1 cellular context compared by ENCODE assay signal in the genomic region with DNA sequence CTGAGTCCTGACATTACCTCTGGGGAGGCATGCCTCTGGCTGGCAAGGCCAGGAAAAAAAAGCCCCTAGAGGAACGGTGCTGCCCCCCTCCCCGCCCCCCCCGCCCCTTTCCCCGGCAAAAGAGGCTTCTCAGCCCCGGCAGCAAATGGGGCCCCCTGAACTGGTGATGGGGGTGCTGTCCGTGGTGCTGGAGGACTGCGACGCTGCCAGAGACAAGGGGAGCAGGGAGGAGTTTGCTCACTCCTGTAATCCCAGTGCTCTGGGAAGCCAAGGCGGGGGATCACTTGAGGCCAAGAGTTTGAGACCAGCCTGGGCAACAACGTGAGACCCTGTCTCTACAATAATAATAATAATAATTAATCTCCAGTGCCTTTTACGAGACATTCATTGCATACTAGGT.
TF ChIP-seq lines count a peak whose summit lies in the region.

No MANE protein-coding gene starts in this region.

TF ChIP-seq in HepG2, 621 proteins besides CTCF, POLR2A, EP300 and RAD21 (continued from another document):
- TF ChIP-seq REST (IDR thresholded peaks at IDR 0.05; ENCODE audit: borderline replicate concordance in 1 of 2, low read depth in 1 of 2, low read length in 2 of 2) (peak; percentile 78 to 95), ZBTB33 (CRISPR knock-in tag; IDR thresholded peaks at IDR 0.05) (no peak), RBM22 (optimal IDR thresholded peaks at IDR 0.05; ENCODE audit: low read length) (no peak), RFX1 (IDR thresholded peaks at IDR 0.05) (no peak), IRX3 (CRISPR knock-in tag; IDR thresholded peaks at IDR 0.05; ENCODE audit: borderline replicate concordance, low read depth) (no peak), SMC3 (IDR thresholded peaks at IDR 0.05; ENCODE audit: low read length) (no peak), SOX5 (CRISPR knock-in tag; IDR thresholded peaks at IDR 0.05; ENCODE audit: borderline replicate concordance) (no peak), ZBTB14 (CRISPR knock-in tag; IDR thresholded peaks at IDR 0.05) (no peak), ZFP62 (CRISPR knock-in tag; IDR thresholded peaks at IDR 0.05) (no peak), ZBTB21 (CRISPR knock-in tag; IDR thresholded peaks at IDR 0.05) (no peak; the same call in 1 of the 2 replicates), ZMYM3 (CRISPR knock-in tag; IDR thresholded peaks at IDR 0.05) (no peak), ZSCAN25 (CRISPR knock-in tag; IDR thresholded peaks at IDR 0.05) (peak; percentile 35; the same call in 1 of the 2 replicates), ZNF138 (CRISPR knock-in tag; IDR thresholded peaks at IDR 0.05; ENCODE audit: low read depth) (no peak), ZNF557 (CRISPR knock-in tag; IDR thresholded peaks at IDR 0.05) (peak; percentile 72; the same call in 1 of the 2 replicates), ZFYVE20 (CRISPR knock-in tag; IDR thresholded peaks at IDR 0.05; ENCODE audit: borderline replicate concordance, low read depth) (no peak), CAMTA2 (CRISPR knock-in tag; IDR thresholded peaks at IDR 0.05; ENCODE audit: borderline replicate concordance) (no peak), ZNF34 (CRISPR knock-in tag; IDR thresholded peaks at IDR 0.05; ENCODE audit: borderline replicate concordance) (no peak), ZNF331 (CRISPR knock-in tag; IDR thresholded peaks at IDR 0.05) (peak; percentile 79), SP2 (CRISPR knock-in tag; IDR thresholded peaks at IDR 0.05) (no peak), NFE2L1 (CRISPR knock-in tag; IDR thresholded peaks at IDR 0.05; ENCODE audit: borderline replicate concordance) (no peak), HOXA9 (CRISPR knock-in tag; IDR thresholded peaks at IDR 0.05; ENCODE audit: borderline replicate concordance) (no peak), ZNF3 (CRISPR knock-in tag; IDR thresholded peaks at IDR 0.05) (no peak), ZNF788 (CRISPR knock-in tag; IDR thresholded peaks at IDR 0.05; ENCODE audit: borderline replicate concordance) (no peak), CHD2 (IDR thresholded peaks at IDR 0.05; ENCODE audit: low read depth, low read length) (no peak), JUND (CRISPR knock-in tag; IDR thresholded peaks at IDR 0.05) (no peak)
- TF ChIP-seq, protein P1, sequence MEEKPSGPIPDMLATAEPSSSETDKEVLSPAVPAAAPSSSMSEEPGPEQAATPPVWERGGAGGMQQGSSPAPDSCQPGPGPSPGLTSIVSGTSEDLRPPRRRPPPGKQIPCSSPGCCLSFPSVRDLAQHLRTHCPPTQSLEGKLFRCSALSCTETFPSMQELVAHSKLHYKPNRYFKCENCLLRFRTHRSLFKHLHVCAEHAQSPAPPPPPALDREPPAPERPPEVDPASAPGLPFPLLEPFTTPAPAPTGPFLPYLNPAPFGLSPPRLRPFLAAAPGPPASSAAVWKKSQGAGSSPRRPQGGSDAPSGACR (CRISPR knock-in tag; IDR thresholded peaks at IDR 0.05), result no peak
- TF ChIP-seq, protein P2, sequence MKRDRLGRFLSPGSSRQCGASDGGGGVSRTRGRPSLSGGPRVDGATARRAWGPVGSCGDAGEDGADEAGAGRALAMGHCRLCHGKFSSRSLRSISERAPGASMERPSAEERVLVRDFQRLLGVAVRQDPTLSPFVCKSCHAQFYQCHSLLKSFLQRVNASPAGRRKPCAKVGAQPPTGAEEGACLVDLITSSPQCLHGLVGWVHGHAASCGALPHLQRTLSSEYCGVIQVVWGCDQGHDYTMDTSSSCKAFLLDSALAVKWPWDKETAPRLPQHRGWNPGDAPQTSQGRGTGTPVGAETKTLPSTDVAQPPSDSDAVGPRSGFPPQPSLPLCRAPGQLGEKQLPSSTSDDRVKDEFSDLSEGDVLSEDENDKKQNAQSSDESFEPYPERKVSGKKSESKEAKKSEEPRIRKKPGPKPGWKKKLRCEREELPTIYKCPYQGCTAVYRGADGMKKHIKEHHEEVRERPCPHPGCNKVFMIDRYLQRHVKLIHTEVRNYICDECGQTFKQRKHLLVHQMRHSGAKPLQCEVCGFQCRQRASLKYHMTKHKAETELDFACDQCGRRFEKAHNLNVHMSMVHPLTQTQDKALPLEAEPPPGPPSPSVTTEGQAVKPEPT (CRISPR knock-in tag; IDR thresholded peaks at IDR 0.05; ENCODE audit: low read depth), result no peak
- TF ChIP-seq, protein P3, sequence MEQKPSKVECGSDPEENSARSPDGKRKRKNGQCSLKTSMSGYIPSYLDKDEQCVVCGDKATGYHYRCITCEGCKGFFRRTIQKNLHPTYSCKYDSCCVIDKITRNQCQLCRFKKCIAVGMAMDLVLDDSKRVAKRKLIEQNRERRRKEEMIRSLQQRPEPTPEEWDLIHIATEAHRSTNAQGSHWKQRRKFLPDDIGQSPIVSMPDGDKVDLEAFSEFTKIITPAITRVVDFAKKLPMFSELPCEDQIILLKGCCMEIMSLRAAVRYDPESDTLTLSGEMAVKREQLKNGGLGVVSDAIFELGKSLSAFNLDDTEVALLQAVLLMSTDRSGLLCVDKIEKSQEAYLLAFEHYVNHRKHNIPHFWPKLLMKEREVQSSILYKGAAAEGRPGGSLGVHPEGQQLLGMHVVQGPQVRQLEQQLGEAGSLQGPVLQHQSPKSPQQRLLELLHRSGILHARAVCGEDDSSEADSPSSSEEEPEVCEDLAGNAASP (CRISPR knock-in tag; IDR thresholded peaks at IDR 0.05; ENCODE audit: borderline replicate concordance), result peak; percentile 35; the same call in 1 of the 2 replicates
